9 cellular contexts compared by ENCODE assay signal in genomic region chr1:149936076-149936991, GRCh38. TPM values are rescaled to one million over a fixed set of nuclear protein-coding genes. Genes with fewer than 3 reads are reported as not detected.
DNase-seq lines count a peak whose midpoint lies in the region; ATAC-seq, FAIRE-seq and TF ChIP-seq lines count a peak whose summit lies in the region.
"Had no signal": no experiment of that assay in that cellular context is flagged by ENCODE, and none has a peak within 500 bp of the region (broad histone marks: within the 10 kb centered on the region; RNA-seq: fewer than 3 reads in every experiment).

A gene with protein sequence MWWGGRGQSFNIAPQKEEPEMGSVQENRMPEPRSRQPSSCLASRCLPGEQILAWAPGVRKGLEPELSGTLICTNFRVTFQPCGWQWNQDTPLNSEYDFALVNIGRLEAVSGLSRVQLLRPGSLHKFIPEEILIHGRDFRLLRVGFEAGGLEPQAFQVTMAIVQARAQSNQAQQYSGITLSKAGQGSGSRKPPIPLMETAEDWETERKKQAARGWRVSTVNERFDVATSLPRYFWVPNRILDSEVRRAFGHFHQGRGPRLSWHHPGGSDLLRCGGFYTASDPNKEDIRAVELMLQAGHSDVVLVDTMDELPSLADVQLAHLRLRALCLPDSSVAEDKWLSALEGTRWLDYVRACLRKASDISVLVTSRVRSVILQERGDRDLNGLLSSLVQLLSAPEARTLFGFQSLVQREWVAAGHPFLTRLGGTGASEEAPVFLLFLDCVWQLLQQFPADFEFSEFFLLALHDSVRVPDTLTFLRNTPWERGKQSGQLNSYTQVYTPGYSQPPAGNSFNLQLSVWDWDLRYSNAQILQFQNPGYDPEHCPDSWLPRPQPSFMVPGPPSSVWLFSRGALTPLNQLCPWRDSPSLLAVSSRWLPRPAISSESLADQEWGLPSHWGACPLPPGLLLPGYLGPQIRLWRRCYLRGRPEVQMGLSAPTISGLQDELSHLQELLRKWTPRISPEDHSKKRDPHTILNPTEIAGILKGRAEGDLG (minus strand): TSS chr1:149936879. CDS start chr1:149936647, 232 bp downstream.

- TF ChIP-seq POLR2A in H1 (IDR thresholded peaks at IDR 0.05; ENCODE audit: control extremely low read depth in 1 of 2, low read depth in 2 of 2, low read length in 2 of 2), result no peak

- TF ChIP-seq RAD21 in H1 (IDR thresholded peaks at IDR 0.05 in 1 of 2, conservative IDR thresholded peaks at IDR 0.05 in 1 of 2; ENCODE audit: low read depth in 2 of 2, low read length in 2 of 2), result no peak

- CTCF ChIA-PET in OCI-LY7 (lab: Charles Lee; ENCODE audit: unreplicated experiment), result interaction anchor here (0.6 kb wide), 1 partner anchor 251 kb away, joined by 3 read pairs; no protein-coding TSS in a partner anchor
- CTCF ChIA-PET in H1 (lab: Charles Lee; ENCODE audit: partially characterized antibody), result interaction anchor here (0.6 to 1.7 kb wide), 2 partner anchors 20 to 72 kb away, joined by 3 to 5 read pairs; no protein-coding TSS in a partner anchor

- no peaks in the 10 kb centered on the region for H3K9me2 ChIP-seq in OCI-LY7 (ENCODE audit: insufficient read depth, low read length)

- peak within 1 kb of the TSS; percentile 45 for H4K91ac ChIP-seq in H1 (replicated peaks; ENCODE audit: insufficient read length, low read length)

- no peak within 1 kb of the TSS; the same call in 1 of the 2 replicates for H2BK15ac ChIP-seq in H1 (ENCODE audit: low read length)

- H2BK120ac ChIP-seq in H1 (replicated peaks; ENCODE audit: low read depth, low read length), result no peak within 1 kb of the TSS

- no peak for ATAC-seq in HG02642 (IDR thresholded peaks at IDR 0.05; ENCODE audit: poor library complexity, unreplicated experiment)

- intact Hi-C loops in OCI-LY7 (cut with micrococcal nuclease; ENCODE audit: unreplicated experiment), result no loop called here

- no peak within 1 kb of the TSS for H4K5ac ChIP-seq in H1 (ENCODE audit: insufficient read length, low read depth, low read length)

- H3K27ac ChIP-seq in OCI-LY7 (ENCODE audit: low read depth, low read length, poor library complexity, severe bottlenecking) (no peak within 1 kb of the TSS), H1 (ENCODE audit: low read depth, low read length) (no peak within 1 kb of the TSS)

- H3K4me2 ChIP-seq in OCI-LY7 (ENCODE audit: low read length), result peak within 1 kb of the TSS; percentile 39
- H3K4me2 ChIP-seq in H1 (ENCODE audit: insufficient read depth in 1 of 2, low read depth in 2 of 2, low read length in 2 of 2), result peak within 1 kb of the TSS; percentile 64 to 77

- 39% methylated on average over 19 of the region's 19 CpGs; no CpG with 5 or more reads in 1 of the 2 experiments for WGBS in H1 (ENCODE audit: extremely low coverage in 1 of 2, insufficient coverage in 1 of 2, insufficient read length in 1 of 2, insufficient replicate concordance in 2 of 2, low coverage in 1 of 2, low lambda C conversion rate in 2 of 2, missing lambda C conversion rate in 1 of 2), 2 experiments

- H2AFZ ChIP-seq in OCI-LY7 (ENCODE audit: low read length) (peak within 1 kb of the TSS; percentile 21; the same call in 1 of the 2 replicates), H1 (ENCODE audit: low read length) (0 out of 2 replicates have a peak within 1 kb of the TSS, but pooled peaks have one; percentile 82)

- no peaks in the 10 kb centered on the region for H3K79me1 ChIP-seq in H1 (ENCODE audit: low read depth, low read length)

- H3K18ac ChIP-seq in H1 (ENCODE audit: extremely low read depth, low read length), result 0 out of 2 replicates have a peak within 1 kb of the TSS, but pooled peaks have one; percentile 22

- peaks cover 2% of the 10 kb centered on the region; the same call in 1 of the 2 replicates for H3K23me2 ChIP-seq in H1 (ENCODE audit: low read depth, low read length)

- POLR2A ChIA-PET in OCI-LY7 (lab: Charles Lee) (no interaction called here), H1 (lab: Charles Lee; ENCODE audit: partially characterized antibody) (interaction anchor here (0.7 to 5.8 kb wide), 6 partner anchors 7 to 228 kb away, joined by 3 to 65 read pairs (median 5); partner anchors contain the start of gene SF3B4)

- no peak within 1 kb of the TSS for H3K56ac ChIP-seq in H1 (replicated peaks; ENCODE audit: insufficient read length, low read depth, low read length)

- H3K14ac ChIP-seq in H1 (ENCODE audit: insufficient read length), result no peak within 1 kb of the TSS

- FAIRE-seq in H1 (lab: Jason Lieb, UNC), result no peak

- no TSS peak for BruUV-seq in OCI-LY7 (replicated peaks; lab: Mats Ljungman, UMichigan)

- no peak within 1 kb of the TSS; a peak in 1 of 7 replicates for H3K9ac ChIP-seq in H1 (replicated peaks in 1 of 4; ENCODE audit: extremely low read depth in 1 of 4, low read depth in 3 of 4, low read length in 3 of 4)

- H3K27me3 ChIP-seq in H1 (replicated peaks in 1 of 4; ENCODE audit: control insufficient read depth in 3 of 4, extremely low read depth in 1 of 4, insufficient read depth in 3 of 4, low read length in 3 of 4), result no peaks in the 10 kb centered on the region

- peak within 1 kb of the TSS; percentile 9; the same call in 1 of the 2 replicates for H4K8ac ChIP-seq in H1 (ENCODE audit: extremely low read depth, insufficient read depth, low read length)

- H3K36me3 ChIP-seq in OCI-LY7 (ENCODE audit: insufficient read depth, low read length) (no peaks in the 10 kb centered on the region), H1 (ENCODE audit: control insufficient read depth in 2 of 4, insufficient read depth in 4 of 4, low read length in 3 of 4) (no peaks in the 10 kb centered on the region)

- no peak within 1 kb of the TSS for H3K4ac ChIP-seq in H1 (replicated peaks; ENCODE audit: insufficient read length, low read depth, low read length)

- DNase-seq in Daoy (ENCODE audit: low read depth), result peak; percentile 42
- DNase-seq in OCI-LY7 (ENCODE audit: low spot score), result no peak
- no peak for DNase-seq in H1 (ENCODE audit: low read depth in 1 of 2, low spot score in 2 of 2)
- peak; percentile 5 for DNase-seq in midbrain (lab: John Stamatoyannopoulos, UW)
- DNase-seq in GM13976 (ENCODE audit: low spot score), result no peak
- no peak for DNase-seq in NCI-H2107 (lab: John Stamatoyannopoulos, UW)
- DNase-seq in effector CD8-positive, alpha-beta T cell (lab: John Stamatoyannopoulos, UW), result no peak

- H3K4me3 ChIP-seq in OCI-LY7 (ENCODE audit: low read depth, low read length, poor library complexity, severe bottlenecking) (no peak within 1 kb of the TSS), H1 (ENCODE audit: extremely low read depth in 1 of 4, insufficient read depth in 2 of 4, low read depth in 3 of 4, low read length in 4 of 4) (peak within 1 kb of the TSS in 3 of 4 experiments; percentile 17 to 55 (median 24); a peak in 5 of 8 replicates)

- in situ Hi-C loops in GM13976 (cut with MboI; ENCODE audit: low sequenced_read_pairs, unreplicated experiment), result no loop called here

- H2AK5ac ChIP-seq in H1 (ENCODE audit: low read depth, low read length), result no peak within 1 kb of the TSS

- H4K20me1 ChIP-seq in OCI-LY7 (ENCODE audit: insufficient read depth, low read length) (no peaks in the 10 kb centered on the region), H1 (replicated peaks in 1 of 2; ENCODE audit: control insufficient read depth in 1 of 2, insufficient read depth in 2 of 2, low read length in 2 of 2) (no peaks in the 10 kb centered on the region)

- H3K23ac ChIP-seq in H1 (ENCODE audit: insufficient read length), result no peak within 1 kb of the TSS

- H2BK20ac ChIP-seq in H1 (ENCODE audit: low read length), result no peak within 1 kb of the TSS

- H2BK5ac ChIP-seq in H1 (ENCODE audit: low read depth, low read length), result peak within 1 kb of the TSS; percentile 22; the same call in 1 of the 2 replicates

- H3K79me2 ChIP-seq in OCI-LY7 (ENCODE audit: insufficient read depth, low read depth, low read length) (no peaks in the 10 kb centered on the region), H1 (ENCODE audit: control insufficient read depth in 1 of 2, insufficient read depth in 2 of 2, low read length in 2 of 2) (no peaks in the 10 kb centered on the region)

- H3K4me1 ChIP-seq in OCI-LY7 (ENCODE audit: insufficient read depth, low read length, poor library complexity, severe bottlenecking) (peaks cover 12% of the 10 kb centered on the region), H1 (replicated peaks in 1 of 4; ENCODE audit: control insufficient read depth in 3 of 4, insufficient read depth in 4 of 4, low read length in 3 of 4) (peaks cover 5 to 19% (median 12%) of the 10 kb centered on the region in 4 experiments)

- TF ChIP-seq CTCF in OCI-LY7 (conservative IDR thresholded peaks at IDR 0.05; ENCODE audit: low read length) (no peak), H1 (IDR thresholded peaks at IDR 0.05; ENCODE audit: control extremely low read depth in 1 of 3, insufficient read depth in 1 of 3, low read depth in 1 of 3, low read length in 3 of 3) (no peak), GM13976 (IDR thresholded peaks at IDR 0.05; ENCODE audit: borderline replicate concordance, control extremely low read depth, extremely low read depth, insufficient read depth, missing control alignments) (no peak)

- H2BK12ac ChIP-seq in H1 (ENCODE audit: low read depth, low read length), result peak within 1 kb of the TSS; percentile 63; the same call in 1 of the 2 replicates

- no peak for TF ChIP-seq EP300 in H1 (IDR thresholded peaks at IDR 0.05; ENCODE audit: borderline replicate concordance in 1 of 2, low read depth in 2 of 2, low read length in 2 of 2)

- H3K9me3 ChIP-seq in OCI-LY7 (ENCODE audit: low read length) (no peaks in the 10 kb centered on the region), H1 (ENCODE audit: insufficient read depth in 2 of 2, low read depth in 1 of 2, low read length in 1 of 2) (no peaks in the 10 kb centered on the region)

TF ChIP-seq in H1, 55 proteins besides CTCF, POLR2A, EP300 and RAD21 (continues in another document):
- TF ChIP-seq NRF1 (IDR thresholded peaks at IDR 0.05; ENCODE audit: low read depth, low read length) (no peak), TBP (IDR thresholded peaks at IDR 0.05; ENCODE audit: low read depth, low read length) (no peak), JUN (IDR thresholded peaks at IDR 0.05; ENCODE audit: low read depth, low read length) (no peak), KDM1A (IDR thresholded peaks at IDR 0.05; ENCODE audit: borderline replicate concordance, low read length) (no peak), GABPA (IDR thresholded peaks at IDR 0.05; ENCODE audit: borderline replicate concordance, insufficient read depth, low read length) (no peak), CBX8 (IDR thresholded peaks at IDR 0.05; ENCODE audit: borderline replicate concordance, low read depth, low read length) (no peak), BACH1 (IDR thresholded peaks at IDR 0.05; ENCODE audit: low read length) (no peak)

RNA-seq across cellular contexts. Expression of the gene that starts here (rescaled TPM):
- total RNA-seq in Daoy (2014; rRNA removed; shearing (Covaris generic)), result 2.9 and 3.7 TPM in 2 replicates
- 0.08 and 0.09 TPM in 2 replicates for total RNA-seq in OCI-LY7 (2014; rRNA removed; shearing (Covaris generic))
- 0.24 TPM in 1 of 2 replicates, not detected in the other for total RNA-seq in OCI-LY7 (2022)
- 3.5 and 4.8 TPM in 2 replicates for total RNA-seq in H1 (2021; fragmentation: NEBNext Ultra II Directional; extraction: Animal tissue kit (Norgen Biotek cat#: 25700))
- 3.3 and 3.7 TPM in 2 replicates for polyA plus RNA-seq in H1 (2011; rRNA removed)
- polyA plus RNA-seq in H1 (2011; cell fraction: cytosol; rRNA removed), result 3.5 TPM
- 23.8 TPM for polyA plus RNA-seq in H1 (2011; cell fraction: nucleus; rRNA removed)
- polyA plus RNA-seq in H1 (2012, experiment 1 of 2), result 2.4 to 3.6 TPM (median 3.1 TPM) in 4 replicates
- polyA plus RNA-seq in H1 (2012, experiment 2 of 2), result 1.0 TPM
- polyA plus RNA-seq in H1 (2013, experiment 1 of 2), result 2.4 TPM
- 2.1 TPM for polyA plus RNA-seq in H1 (2013, experiment 2 of 2)
- polyA minus RNA-seq in H1 (2011; rRNA and poly(A)+ RNA removed), result 5.3 and 6.1 TPM in 2 replicates
- polyA minus RNA-seq in H1 (2011; cell fraction: cytosol; rRNA and poly(A)+ RNA removed), result 3.5 TPM
- 7.6 TPM for polyA minus RNA-seq in H1 (2011; cell fraction: nucleus; rRNA and poly(A)+ RNA removed)
- polyA plus RNA-seq: IgD-negative memory B cell had no signal

Comparison
In these comparisons a context has a peak if more than half of its experiments do, and no peak if none do; other contexts are left out.
1. DNase-seq: peak in Daoy (single experiment) and midbrain (single experiment); none in OCI-LY7 (single experiment), H1 (0 of 2), GM13976 (single experiment), NCI-H2107 (single experiment) and effector CD8-positive, alpha-beta T cell (single experiment).